Comparison of ENCODE assay signal across 1 cellular context in the genomic region with DNA sequence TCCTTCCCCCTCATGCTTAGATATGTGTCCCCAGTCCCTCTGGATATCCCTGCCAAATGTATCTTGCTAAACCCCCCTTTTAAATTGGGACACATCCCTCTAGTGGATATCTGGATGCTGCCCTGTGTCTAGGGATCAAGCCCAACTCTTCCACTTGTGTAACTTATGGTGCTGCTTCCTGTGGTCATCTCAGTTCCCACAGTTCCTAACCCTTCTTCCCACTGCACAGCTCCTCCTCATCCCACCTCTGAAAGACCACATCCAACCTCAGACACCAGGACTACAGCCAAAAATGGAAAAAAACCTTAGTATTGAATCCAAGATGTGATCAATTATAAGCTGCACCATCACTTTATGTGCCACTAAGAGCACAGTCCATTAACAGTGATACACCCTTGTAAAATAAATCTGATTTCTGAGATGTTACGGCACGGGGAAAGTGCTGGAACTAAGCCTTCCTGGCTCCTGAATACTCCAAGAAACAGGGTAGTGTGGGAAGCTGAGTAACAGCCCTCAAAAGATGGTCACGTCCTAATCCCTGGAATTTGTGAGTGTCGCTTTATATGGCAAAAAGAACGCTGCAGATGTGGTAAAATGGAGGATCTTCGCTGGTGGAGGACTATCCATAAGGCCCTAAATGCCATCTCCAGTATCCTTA.
TF ChIP-seq lines count a peak whose summit lies in the region.

No MANE protein-coding gene starts in this region.

TF ChIP-seq in HCT116, 20 proteins besides CTCF, POLR2A, EP300 and RAD21 (continued from another document):
- TF ChIP-seq, protein P1, sequence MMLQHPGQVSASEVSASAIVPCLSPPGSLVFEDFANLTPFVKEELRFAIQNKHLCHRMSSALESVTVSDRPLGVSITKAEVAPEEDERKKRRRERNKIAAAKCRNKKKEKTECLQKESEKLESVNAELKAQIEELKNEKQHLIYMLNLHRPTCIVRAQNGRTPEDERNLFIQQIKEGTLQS (IDR thresholded peaks at IDR 0.05): no peak
- TF ChIP-seq ELF1 (IDR thresholded peaks at IDR 0.05; ENCODE audit: borderline replicate concordance, low read depth) (no peak), EZH2phosphoT487 (IDR thresholded peaks at IDR 0.05; ENCODE audit: borderline replicate concordance) (no peak), YY1 (IDR thresholded peaks at IDR 0.05; ENCODE audit: extremely low read depth, insufficient replicate concordance, low read depth, low read length) (no peak), SIN3A (IDR thresholded peaks at IDR 0.05; ENCODE audit: low read depth) (no peak), ZNF274 (IDR thresholded peaks at IDR 0.05; ENCODE audit: low read depth, low read length) (no peak)
